ENCODE assay signal across 7 cellular contexts in the genomic region with DNA sequence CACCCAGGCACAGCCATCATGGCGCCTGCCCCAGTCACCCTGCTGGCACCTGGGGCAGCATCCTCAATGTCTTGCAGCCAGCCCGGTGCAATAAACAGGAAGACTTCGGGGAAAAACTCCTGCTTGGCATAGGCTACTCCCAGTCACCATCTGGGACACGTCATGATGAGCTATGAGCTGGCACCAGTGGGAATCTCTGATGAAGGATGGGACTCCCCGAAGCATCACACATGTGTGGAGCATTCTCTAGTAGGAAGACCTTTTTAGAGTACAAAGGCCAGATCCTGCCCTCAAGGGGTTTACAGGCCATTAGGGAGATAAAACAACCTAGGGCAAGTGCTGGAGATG.
DNase-seq lines count a peak whose midpoint lies in the region; ATAC-seq, FAIRE-seq and TF ChIP-seq lines count a peak whose summit lies in the region.
"Not testable (repeated sequence)": the region's sequence is repeated elsewhere in the genome, so short reads cannot be mapped to it uniquely, and the experiment has no call there.

No MANE protein-coding gene starts in this region.

- H3K4me1 ChIP-seq in heart left ventricle, pancreas: not testable (repeated sequence)
- H3K4me1 ChIP-seq in right lobe of liver (peaks cover 0 to 10% (median 4%) of the 10 kb centered on the region in 4 donors), suprapubic skin (peaks cover 17% of the 10 kb centered on the region)

- 87% methylated on average over 3 of the region's 5 CpGs; no CpG with 5 or more reads in 2 of the 4 donors for WGBS in heart left ventricle, 4 donors
- WGBS in right lobe of liver (ENCODE audit: insufficient coverage, low coverage, low lambda C conversion rate, missing lambda C conversion rate) = no CpG with 5 or more reads among the region's 5 CpGs
- WGBS in pancreas, 2 donors = 38 to 75% methylated on average over 2 to 3 of the region's 5 CpGs
- WGBS in suprapubic skin = no CpG with 5 or more reads among the region's 5 CpGs

- TF ChIP-seq EP300 in suprapubic skin (IDR thresholded peaks at IDR 0.05) = not testable (repeated sequence)

- peak overlapping the region in 7 of 12 donors; percentile 32 to 69 (median 61) for H3K27ac ChIP-seq in heart left ventricle
- H3K27ac ChIP-seq in right lobe of liver = peak overlapping the region; percentile 72 to 96 (median 78)
- H3K27ac ChIP-seq in pancreas = peak overlapping the region; percentile 78 to 93 (median 90)
- peak overlapping the region; percentile 81 for H3K27ac ChIP-seq in suprapubic skin

- not testable (repeated sequence) for H3K27me3 ChIP-seq in heart left ventricle, right lobe of liver, pancreas, suprapubic skin

- not testable (repeated sequence) for H3K9me3 ChIP-seq in heart left ventricle, right lobe of liver, pancreas, suprapubic skin

- TF ChIP-seq CTCF in heart left ventricle (IDR thresholded peaks at IDR 0.05); right lobe of liver (IDR thresholded peaks at IDR 0.05); pancreas (IDR thresholded peaks at IDR 0.05); suprapubic skin (IDR thresholded peaks at IDR 0.05): not testable (repeated sequence)

- intact Hi-C loops in heart left ventricle (cut with DNase I); right lobe of liver (cut with DNase I); pancreas (cut with DNase I): not testable (repeated sequence)

- peak; percentile 39 for ATAC-seq in esophagus mucosa
- ATAC-seq in heart left ventricle = not testable (repeated sequence)
- ATAC-seq in right lobe of liver = peak in 1 of 4 donors; percentile 23
- peak in 1 of 4 donors; percentile 1 for ATAC-seq in pancreas

- peak; percentile 30 for FAIRE-seq in RCC 7860 (lab: Jason Lieb, UNC)
- not testable (repeated sequence) for FAIRE-seq in pancreas (lab: Jason Lieb, UNC)

- H3K4me3 ChIP-seq in heart left ventricle, right lobe of liver, pancreas, suprapubic skin: not testable (repeated sequence)

- not testable (repeated sequence) for H3K36me3 ChIP-seq in heart left ventricle, right lobe of liver, pancreas, suprapubic skin

- DNase-seq in EH (ENCODE audit: low read depth) (peak; percentile 42), RCC 7860 (ENCODE audit: low spot score) (peak; percentile 45)
- not testable (repeated sequence) for DNase-seq in heart left ventricle; right lobe of liver; pancreas; suprapubic skin (ENCODE audit: low spot score in 2 of 2)

- not testable (repeated sequence) for TF ChIP-seq POLR2A in heart left ventricle (IDR thresholded peaks at IDR 0.05); right lobe of liver (IDR thresholded peaks at IDR 0.05); suprapubic skin (IDR thresholded peaks at IDR 0.05)
